In genomic region chr6:108594640-108595039, GRCh38 we compare ENCODE assay signal across 13 cellular contexts. TPM values are rescaled to one million over a fixed set of nuclear protein-coding genes. Genes with fewer than 3 reads are reported as not detected.
DNase-seq lines count a peak whose midpoint lies in the region; ATAC-seq and TF ChIP-seq lines count a peak whose summit lies in the region.
"Had no signal": no experiment of that assay in that cellular context is flagged by ENCODE, and none has a peak within 500 bp of the region (broad histone marks: within the 10 kb centered on the region; RNA-seq: fewer than 3 reads in every experiment).

No MANE protein-coding gene starts in this region.

- H3K9me3 ChIP-seq in HEK293 (ENCODE audit: control insufficient read depth, insufficient read depth, low read depth, low read length): no peaks in the 10 kb centered on the region
- no peaks in the 10 kb centered on the region for H3K9me3 ChIP-seq in right cardiac atrium (ENCODE audit: control insufficient read depth, low read length)
- H3K9me3 ChIP-seq in gastrocnemius medialis: no peaks in the 10 kb centered on the region

- POLR2A ChIA-PET in HEK293 (lab: Yijun Ruan, JAX): interaction anchor here (0.6 kb wide), 1 partner anchor 34 kb away, joined by 3 read pairs; the partner anchor contains the start of gene FOXO3

- peak; percentile 34 to 37 for ATAC-seq in right cardiac atrium
- no peak for ATAC-seq in gastrocnemius medialis
- ATAC-seq in HG02852 (IDR thresholded peaks at IDR 0.05; ENCODE audit: unreplicated experiment): no peak
- no peak for ATAC-seq in HG02870 (IDR thresholded peaks at IDR 0.05; ENCODE audit: unreplicated experiment)

- H3K4me1 ChIP-seq in HEK293 (ENCODE audit: control insufficient read depth, insufficient read depth, low read length): peaks cover 50% of the 10 kb centered on the region
- peaks cover 31% of the 10 kb centered on the region for H3K4me1 ChIP-seq in right cardiac atrium (ENCODE audit: control insufficient read depth, insufficient read depth, low read length)
- H3K4me1 ChIP-seq in gastrocnemius medialis: peaks cover 98 to 100% of the 10 kb centered on the region in 2 donors

- 62% methylated on average over 4 of the region's 4 CpGs for WGBS in right cardiac atrium

- in situ Hi-C loops in gastrocnemius medialis (cut with MboI; ENCODE audit: low sequenced_read_pairs in 4 of 4): loop anchor here in 1 of 4 donors (5.0 kb wide), 1 partner anchor 68 kb away; no protein-coding TSS in a partner anchor

- H3K27me3 ChIP-seq in right cardiac atrium (ENCODE audit: control insufficient read depth, insufficient read depth) (no peaks in the 10 kb centered on the region), gastrocnemius medialis (no peaks in the 10 kb centered on the region), dorsolateral prefrontal cortex (no peaks in the 10 kb centered on the region)

- intact Hi-C loops in right cardiac atrium (cut with DNase I): loop anchor here in 1 of 4 donors (10.0 kb wide), 1 partner anchor 60 kb away; no protein-coding TSS in a partner anchor
- intact Hi-C loops in gastrocnemius medialis (cut with DNase I; ENCODE audit: low total_unique reads): no loop called here
- intact Hi-C loops in dorsolateral prefrontal cortex (cut with DNase I): no loop called here

- TF ChIP-seq CTCF in HEK293 (tag by site-specific recombination; IDR thresholded peaks at IDR 0.05) (no peak), gastrocnemius medialis (IDR thresholded peaks at IDR 0.05 in 4 of 5, conservative IDR thresholded peaks at IDR 0.05 in 1 of 5) (no peak), dorsolateral prefrontal cortex (IDR thresholded peaks at IDR 0.05 in 54 of 56, conservative IDR thresholded peaks at IDR 0.05 in 2 of 56; ENCODE audit: low read depth in 1 of 56, partially characterized antibody in 56 of 56) (no peak)

- CTCF ChIA-PET in HEK293 (lab: Yijun Ruan, JAX): interaction anchor here (0.6 to 1.5 kb wide), 2 partner anchors 27 to 847 kb away, joined by 4 read pairs; no protein-coding TSS in a partner anchor

- no peak for TF ChIP-seq POLR2A in gastrocnemius medialis (IDR thresholded peaks at IDR 0.05)

- H3K27ac ChIP-seq in HEK293 (ENCODE audit: extremely low read depth, low read depth, low read length) (no peak overlapping the region), angular gyrus (ENCODE audit: low read depth, low read length) (peak overlapping the region; percentile 1), right cardiac atrium (ENCODE audit: low read length) (peak overlapping the region; percentile 16), gastrocnemius medialis (peak overlapping the region; percentile 86 to 96 (median 90)), dorsolateral prefrontal cortex (peak overlapping the region in 14 of 59 donors; percentile 2 to 94 (median 24))

- peaks cover 0 to 4% of the 10 kb centered on the region in 2 experiments; a peak in 1 of 3 replicates for H3K36me3 ChIP-seq in HEK293 (ENCODE audit: control insufficient read depth in 2 of 2, insufficient read depth in 1 of 2, low read length in 2 of 2)
- no peaks in the 10 kb centered on the region for H3K36me3 ChIP-seq in gastrocnemius medialis

- DNase-seq in right cardiac atrium (peak in 1 of 3 donors; percentile 46), gastrocnemius medialis (no peak), SKM-1 treated with dmso at 0.1 percent for 144 hours (lab: John Stamatoyannopoulos, UW; ENCODE audit: unreplicated experiment) (no peak), dorsolateral prefrontal cortex (no peak)
- DNase-seq: activated CD8-positive, alpha-beta memory T cell treated with anti-CD3 and anti-CD28 coated beads for 24 hours; activated naive CD4-positive, alpha-beta T cell treated with Interleukin-2 at 50 U/mL for 16 hours; NCI-H146; NCI-H524 treated with DMSO at 0.1 percent for 48 hours had no signal

- H3K4me3 ChIP-seq in HEK293 (ENCODE audit: low read depth, low read length) (no peak overlapping the region), right cardiac atrium (ENCODE audit: low read length) (no peak overlapping the region), gastrocnemius medialis (peak overlapping the region in 1 of 4 donors; percentile 4), dorsolateral prefrontal cortex (no peak overlapping the region)
- H3K4me3 ChIP-seq: smooth muscle cell had no signal

TF ChIP-seq in HEK293, 187 proteins besides CTCF, POLR2A, EP300 and RAD21:
- no peak for TF ChIP-seq ZNF26 (tag by site-specific recombination; IDR thresholded peaks at IDR 0.05)
- no peak for TF ChIP-seq ZNF768 (tag by site-specific recombination; IDR thresholded peaks at IDR 0.05)
- no peak for TF ChIP-seq ZNF114 (tag by site-specific recombination; IDR thresholded peaks at IDR 0.05)
- peak; percentile 29; the same call in 1 of the 2 replicates for TF ChIP-seq ZBTB48 (tag by site-specific recombination; IDR thresholded peaks at IDR 0.05)
- TF ChIP-seq ZBTB7A (tag by site-specific recombination; IDR thresholded peaks at IDR 0.05; ENCODE audit: low read depth): no peak
- TF ChIP-seq ZNF174 (tag by site-specific recombination; IDR thresholded peaks at IDR 0.05): no peak
- TF ChIP-seq HOXC10 (CRISPR knock-in tag; IDR thresholded peaks at IDR 0.05): no peak
- no peak for TF ChIP-seq SP7 (tag by site-specific recombination; IDR thresholded peaks at IDR 0.05)
- peak; percentile 32; the same call in 1 of the 2 replicates for TF ChIP-seq MZF1 (tag by site-specific recombination; IDR thresholded peaks at IDR 0.05; ENCODE audit: borderline replicate concordance)
- no peak for TF ChIP-seq ZNF239 (tag by site-specific recombination; IDR thresholded peaks at IDR 0.05)
- no peak for TF ChIP-seq ZNF184 (tag by site-specific recombination; IDR thresholded peaks at IDR 0.05)
- no peak for TF ChIP-seq ZSCAN30 (tag by site-specific recombination; IDR thresholded peaks at IDR 0.05)
- TF ChIP-seq, protein P1, sequence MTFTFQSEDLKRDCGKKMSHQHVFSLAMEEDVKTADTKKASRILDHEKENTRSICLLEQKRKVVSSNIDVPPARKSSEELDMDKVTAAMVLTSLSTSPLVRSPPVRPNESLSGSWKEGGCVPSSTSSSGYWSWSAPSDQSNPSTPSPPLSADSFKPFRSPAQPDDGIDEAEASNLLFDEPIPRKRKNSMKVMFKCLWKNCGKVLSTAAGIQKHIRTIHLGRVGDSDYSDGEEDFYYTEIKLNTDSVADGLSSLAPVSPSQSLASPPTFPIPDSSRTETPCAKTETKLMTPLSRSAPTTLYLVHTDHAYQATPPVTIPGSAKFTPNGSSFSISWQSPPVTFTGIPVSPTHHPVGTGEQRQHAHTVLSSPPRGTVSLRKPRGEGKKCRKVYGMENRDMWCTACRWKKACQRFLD (tag by site-specific recombination; IDR thresholded peaks at IDR 0.05): no peak
- no peak for TF ChIP-seq ZNF426 (tag by site-specific recombination; IDR thresholded peaks at IDR 0.05)
- peak; percentile 46; the same call in 1 of the 2 replicates for TF ChIP-seq ZBTB8A (tag by site-specific recombination; IDR thresholded peaks at IDR 0.05)
- no peak for TF ChIP-seq ZNF549 (tag by site-specific recombination; IDR thresholded peaks at IDR 0.05)

RNA-seq across cellular contexts. Expression of gene FOXO3, which starts 33.9 kb away (rescaled TPM):
- 10 to 100 TPM; 33.2 to 50.0 (median 39.8) TPM for total RNA-seq in right cardiac atrium
- 16.4 TPM for polyA plus RNA-seq in right cardiac atrium
- total RNA-seq in gastrocnemius medialis: 100 to 1,000 TPM; 111 to 293 (median 183) TPM
- total RNA-seq in dorsolateral prefrontal cortex: 100 to 1,000 TPM in 4 of 120 experiments, 10 to 100 TPM in 116; 60.9 to 108 (median 81.7) TPM

Comparison
In these comparisons a context has a peak if more than half of its experiments do, and no peak if none do; other contexts are left out.
1. ATAC-seq: peak in right cardiac atrium (2 of 2); none in gastrocnemius medialis (0 of 2), HG02852 (single experiment) and HG02870 (single experiment).